14 cellular contexts compared by ENCODE assay signal in genomic region chr4:118774989-118775388, GRCh38.
A peak's percentile ranks its signal among the peaks of the same experiment; 100 is the strongest.
DNase-seq lines count a peak whose midpoint lies in the region; ATAC-seq and TF ChIP-seq lines count a peak whose summit lies in the region.
"Had no signal": no experiment of that assay in that cellular context is flagged by ENCODE, and none has a peak within 500 bp of the region (broad histone marks: within the 10 kb centered on the region; RNA-seq: fewer than 3 reads in every experiment).

No MANE protein-coding gene starts in this region.

- no peaks in the 10 kb centered on the region for H3K79me2 ChIP-seq in HCT116 (ENCODE audit: insufficient read depth, low read length)

- H3K4me3 ChIP-seq in HCT116 (replicated peaks in 1 of 2; ENCODE audit: low read depth in 1 of 2, low read length in 2 of 2) (no peak overlapping the region), tibial artery (no peak overlapping the region), BE2C (ENCODE audit: low read depth, low read length) (no peak overlapping the region)
- H3K4me3 ChIP-seq: skin epidermis had no signal

- TF ChIP-seq RAD21 in HCT116 (IDR thresholded peaks at IDR 0.05; ENCODE audit: low read depth) = no peak

- H3K4me2 ChIP-seq in HCT116 (ENCODE audit: low read length) = 0 out of 2 replicates have a peak overlapping the region, but pooled peaks have one; percentile 2

- TF ChIP-seq CTCF in HCT116 (IDR thresholded peaks at IDR 0.05 in 2 of 3, conservative IDR thresholded peaks at IDR 0.05 in 1 of 3; ENCODE audit: borderline replicate concordance in 1 of 3, insufficient read depth in 1 of 3, low read depth in 2 of 3, low read length in 2 of 3) (no peak), tibial artery (IDR thresholded peaks at IDR 0.05) (no peak), BE2C (IDR thresholded peaks at IDR 0.05; ENCODE audit: low read depth, low read length) (no peak)

- RAD21 ChIA-PET in HCT116 (lab: Charles Lee; ENCODE audit: low non-redundant PET in 1 of 2, low total read pairs in 2 of 2, uncharacterized antibody in 2 of 2, unreplicated experiment in 2 of 2) = interaction anchor here in 1 of 2 experiments (0.7 kb wide), 1 partner anchor 194 kb away, joined by 3 read pairs; no protein-coding TSS in a partner anchor

- no peaks in the 10 kb centered on the region for H4K20me1 ChIP-seq in HCT116 (ENCODE audit: insufficient read depth)

- H3K9me3 ChIP-seq in HCT116 (ENCODE audit: control insufficient read depth in 1 of 2, insufficient read depth in 1 of 2, low read depth in 1 of 2, low read length in 2 of 2) = no peaks in the 10 kb centered on the region
- H3K9me3 ChIP-seq in tibial artery = no peaks in the 10 kb centered on the region
- H3K9me3 ChIP-seq in BE2C = no peaks in the 10 kb centered on the region

- ATAC-seq in HCT116 = peak; percentile 52

- H2AFZ ChIP-seq in HCT116 (ENCODE audit: low read depth, low read length, poor library complexity, severe bottlenecking) = no peak overlapping the region

- H3K27ac ChIP-seq in HCT116 (ENCODE audit: low read depth, low read length) = no peak overlapping the region
- H3K27ac ChIP-seq in tibial artery = peak overlapping the region; percentile 55 to 81
- H3K27ac ChIP-seq: skin epidermis, WERI-Rb-1 had no signal

- H3K9ac ChIP-seq in HCT116 (ENCODE audit: low read length) = no peak overlapping the region

- H3K27me3 ChIP-seq in HCT116 (ENCODE audit: insufficient read depth, low read length) (no peaks in the 10 kb centered on the region), tibial artery (no peaks in the 10 kb centered on the region), BE2C (no peaks in the 10 kb centered on the region)

- POLR2A ChIA-PET in HCT116 (lab: Charles Lee) = interaction anchor here (2.2 kb wide), 1 partner anchor 114 kb away, joined by 7 read pairs; the partner anchor contains the start of gene SYNPO2

- DNase-seq in HCT116 (ENCODE audit: low read depth, low spot score) (no peak), astrocyte of the hippocampus (ENCODE audit: low read depth, low spot score) (peak; percentile 52), kidney glomerular epithelial cell (lab: John Stamatoyannopoulos, UW) (peak; percentile 34), tibial artery (no peak), BE2C (no peak), cortex of kidney (lab: John Stamatoyannopoulos, UW) (no peak), NCI-H2081 treated with DMSO at 0.1 percent for 48 hours (lab: John Stamatoyannopoulos, UW) (no peak)
- DNase-seq: effector memory CD4-positive, alpha-beta T cell; NCI-H2029 treated with DMSO at 0.1 percent for 48 hours; NCI-H774; nucleus accumbens; stimulated activated naive CD4-positive, alpha-beta T cell; WERI-Rb-1 had no signal

- H3K36me3 ChIP-seq in HCT116 (ENCODE audit: control insufficient read depth in 1 of 2, insufficient read depth in 2 of 2, low read length in 2 of 2) (no peaks in the 10 kb centered on the region), tibial artery (no peaks in the 10 kb centered on the region), BE2C (no peaks in the 10 kb centered on the region; the same call in 1 of the 2 replicates)
- H3K36me3 ChIP-seq: WERI-Rb-1 had no signal

- no TSS peak for BruUV-seq in HCT116 (replicated peaks; lab: Mats Ljungman, UMichigan)

- intact Hi-C loops in HCT116 (cut with micrococcal nuclease) = no loop called here
- intact Hi-C loops in tibial artery (cut with DNase I; ENCODE audit: low total_unique reads) = loop anchor here (5.0 kb wide), 2 partner anchors 112 to 192 kb away; partner anchors contain the start of gene SYNPO2

- peaks cover 2 to 8% of the 10 kb centered on the region in 2 experiments; a peak in 3 of 4 replicates for H3K4me1 ChIP-seq in HCT116 (ENCODE audit: control insufficient read depth in 1 of 2, insufficient read depth in 2 of 2, low read length in 2 of 2)
- peaks cover 0 to 59% (median 38%) of the 10 kb centered on the region in 4 donors for H3K4me1 ChIP-seq in tibial artery
- H3K4me1 ChIP-seq in BE2C = peaks cover 39% of the 10 kb centered on the region

- H3K9me2 ChIP-seq in HCT116 (ENCODE audit: insufficient read depth) = no peaks in the 10 kb centered on the region

- TF ChIP-seq POLR2A in HCT116 (IDR thresholded peaks at IDR 0.05; ENCODE audit: borderline replicate concordance, extremely low read depth, insufficient read depth, insufficient read length) = no peak

- CTCF ChIA-PET in HCT116 (lab: Charles Lee) = interaction anchor here (0.8 to 1.5 kb wide), 3 partner anchors 90 to 194 kb away, joined by 3 to 8 read pairs (median 4); no protein-coding TSS in a partner anchor

TF ChIP-seq in HCT116, 20 proteins besides CTCF, POLR2A, EP300 and RAD21:
- TF ChIP-seq REST (IDR thresholded peaks at IDR 0.05; ENCODE audit: low read depth) (no peak), SIN3A (IDR thresholded peaks at IDR 0.05; ENCODE audit: low read depth) (no peak), ZBTB33 (IDR thresholded peaks at IDR 0.05; ENCODE audit: extremely low read depth, insufficient replicate concordance, low read length) (no peak), CBX3 (IDR thresholded peaks at IDR 0.05; ENCODE audit: low read depth) (no peak), ELF1 (IDR thresholded peaks at IDR 0.05; ENCODE audit: borderline replicate concordance, low read depth) (no peak), EGR1 (IDR thresholded peaks at IDR 0.05; ENCODE audit: low read depth) (no peak), ZNF274 (IDR thresholded peaks at IDR 0.05; ENCODE audit: low read depth, low read length) (no peak), POLR2AphosphoS5 (IDR thresholded peaks at IDR 0.05; ENCODE audit: low read depth, low read length) (no peak), EZH2 (IDR thresholded peaks at IDR 0.05) (no peak), FOSL1 (IDR thresholded peaks at IDR 0.05; ENCODE audit: low read depth) (no peak), ZFX (IDR thresholded peaks at IDR 0.05) (no peak), CEBPB (IDR thresholded peaks at IDR 0.05; ENCODE audit: low read depth) (no peak), SRF (IDR thresholded peaks at IDR 0.05; ENCODE audit: low read depth) (no peak), YY1 (IDR thresholded peaks at IDR 0.05; ENCODE audit: extremely low read depth, insufficient replicate concordance, low read depth, low read length) (no peak), MAX (IDR thresholded peaks at IDR 0.05) (no peak), EZH2phosphoT487 (IDR thresholded peaks at IDR 0.05; ENCODE audit: borderline replicate concordance) (no peak), JUND (IDR thresholded peaks at IDR 0.05) (no peak), TCF7L2 (IDR thresholded peaks at IDR 0.05; ENCODE audit: borderline replicate concordance, extremely low read depth, insufficient read depth, insufficient read length) (no peak), SP1 (IDR thresholded peaks at IDR 0.05; ENCODE audit: low read depth) (no peak)

Comparison
In these comparisons a context has a peak if more than half of its experiments do, and no peak if none do; other contexts are left out.
1. DNase-seq: peak in astrocyte of the hippocampus (single experiment) and kidney glomerular epithelial cell (single experiment); none in HCT116 (single experiment), tibial artery (0 of 2), BE2C (single experiment), cortex of kidney (single experiment) and NCI-H2081 treated with DMSO at 0.1 percent for 48 hours (single experiment).